ENCODE assay signal across 11 cellular contexts in genomic region chr2:128638741-128639477, GRCh38.
DNase-seq lines count a peak whose midpoint lies in the region; ATAC-seq lines count a peak whose summit lies in the region.
"Had no signal": no experiment of that assay in that cellular context is flagged by ENCODE, and none has a peak within 500 bp of the region (broad histone marks: within the 10 kb centered on the region; RNA-seq: fewer than 3 reads in every experiment).

No MANE protein-coding gene starts in this region.

- peak overlapping the region; percentile 80 for H3K9ac ChIP-seq in iPS-18a (ENCODE audit: low read length)

- H3K4me1 Mint-ChIP-seq in activated CD8-positive, alpha-beta memory T cell treated with anti-CD3 and anti-CD28 coated beads, Interleukin-2, amount 10 ng/mL, durations not matched to agents 7 days and 5 days: no peaks in the 10 kb centered on the region

- no peaks in the 10 kb centered on the region for H3K9me3 ChIP-seq in iPS-18a (ENCODE audit: control insufficient read depth, low read depth, low read length)

- H3K27ac ChIP-seq in iPS-18a (ENCODE audit: low read length): peak overlapping the region; percentile 95

- DNase-seq in activated CD8-positive, alpha-beta memory T cell treated with anti-CD3 and anti-CD28 coated beads, Interleukin-2, amount 10 ng/mL, durations not matched to agents 7 days and 5 days: peak; percentile 4
- DNase-seq in activated CD8-positive, alpha-beta memory T cell treated with anti-CD3 and anti-CD28 coated beads, Interleukin-2, amount 50 U/mL, for 48 hours: no peak
- DNase-seq in amniotic epithelial cell (ENCODE audit: low read depth) (peak; percentile 3), superior temporal gyrus (ENCODE audit: extremely low spot score) (peak; percentile 66), HCEC 1CT (no peak), Right ventricle myocardium inferior (ENCODE audit: missing footprints) (no peak)
- DNase-seq: activated CD4-positive, alpha-beta T cell treated with anti-CD3 and anti-CD28 coated beads, Interleukin-2, amount 50 U/mL, for 48 hours; AML-193; right cardiac atrium had no signal

- ATAC-seq in activated CD8-positive, alpha-beta memory T cell treated with anti-CD3 and anti-CD28 coated beads, Interleukin-2, amount 10 ng/mL, durations not matched to agents 7 days and 5 days: no peak
- ATAC-seq in GM21526 (IDR thresholded peaks at IDR 0.05; ENCODE audit: low FRiP score, unreplicated experiment) (no peak), Right ventricle myocardium inferior (no peak)

- peaks cover 42% of the 10 kb centered on the region for H3K4me1 ChIP-seq in iPS-18a (ENCODE audit: control insufficient read depth, low read depth, low read length)

- no peaks in the 10 kb centered on the region for H3K27me3 ChIP-seq in iPS-18a (ENCODE audit: control insufficient read depth, insufficient read depth, low read length)

- H3K4me3 ChIP-seq in iPS-18a (ENCODE audit: low read length): peak overlapping the region; percentile 17

- no peak overlapping the region for H3K27ac Mint-ChIP-seq in activated CD8-positive, alpha-beta memory T cell treated with anti-CD3 and anti-CD28 coated beads, Interleukin-2, amount 10 ng/mL, durations not matched to agents 7 days and 5 days

- no peaks in the 10 kb centered on the region for H3K36me3 ChIP-seq in iPS-18a (ENCODE audit: control insufficient read depth, low read depth, low read length)

- H3K36me3 Mint-ChIP-seq in activated CD8-positive, alpha-beta memory T cell treated with anti-CD3 and anti-CD28 coated beads, Interleukin-2, amount 10 ng/mL, durations not matched to agents 7 days and 5 days: no peaks in the 10 kb centered on the region

- intact Hi-C loops in Right ventricle myocardium inferior (cut with DNase I): no loop called here

- no peaks in the 10 kb centered on the region for H3K9me3 Mint-ChIP-seq in activated CD8-positive, alpha-beta memory T cell treated with anti-CD3 and anti-CD28 coated beads, Interleukin-2, amount 10 ng/mL, durations not matched to agents 7 days and 5 days (ENCODE audit: low read depth)

- H3K4me3 Mint-ChIP-seq in activated CD8-positive, alpha-beta memory T cell treated with anti-CD3 and anti-CD28 coated beads, Interleukin-2, amount 10 ng/mL, durations not matched to agents 7 days and 5 days: no peak overlapping the region

- peaks cover 19% of the 10 kb centered on the region for H3K27me3 Mint-ChIP-seq in activated CD8-positive, alpha-beta memory T cell treated with anti-CD3 and anti-CD28 coated beads, Interleukin-2, amount 10 ng/mL, durations not matched to agents 7 days and 5 days

- CTCF ChIA-PET in activated CD8-positive, alpha-beta memory T cell treated with anti-CD3 and anti-CD28 coated beads, Interleukin-2, amount 10 ng/mL, durations not matched to agents 7 days and 5 days (lab: Charles Lee): no interaction called here

Comparison
In these comparisons a context has a peak if more than half of its experiments do, and no peak if none do; other contexts are left out.
1. DNase-seq: peak in activated CD8-positive, alpha-beta memory T cell treated with anti-CD3 and anti-CD28 coated beads, Interleukin-2, amount 10 ng/mL, durations not matched to agents 7 days and 5 days (single experiment), amniotic epithelial cell (single experiment) and superior temporal gyrus (single experiment); none in activated CD8-positive, alpha-beta memory T cell treated with anti-CD3 and anti-CD28 coated beads, Interleukin-2, amount 50 U/mL, for 48 hours (single experiment), HCEC 1CT (single experiment) and Right ventricle myocardium inferior (single experiment).